Comparison of ENCODE assay signal across 17 cellular contexts in genomic region chr6:169246445-169246844, GRCh38.
"Had no signal": no experiment of that assay in that cellular context is flagged by ENCODE, and none has a peak within 500 bp of the region (broad histone marks: within the 10 kb centered on the region; RNA-seq: fewer than 3 reads in every experiment).

No MANE protein-coding gene starts in this region.

- H3K27me3 ChIP-seq: suprapubic skin, tibial artery, uterus had no signal

- H3K36me3 ChIP-seq: uterus had no signal

- H3K4me1 ChIP-seq: lower lobe of right lung, upper lobe of left lung, uterus had no signal

- H3K9me3 ChIP-seq: left ventricle myocardium inferior, lower lobe of right lung, suprapubic skin, tibial artery, upper lobe of left lung, uterus had no signal

- H3K9me3 Mint-ChIP-seq: immature natural killer cell, memory B cell had no signal

- H3K27ac Mint-ChIP-seq: immature natural killer cell, memory B cell, naive B cell, nephron had no signal

- H3K4me3 ChIP-seq: left ventricle myocardium inferior, lower lobe of right lung, smooth muscle cell, suprapubic skin, tibial artery, upper lobe of left lung, uterus had no signal

- H3K4me2 ChIP-seq: smooth muscle cell had no signal

- ATAC-seq: esophagus mucosa, lower lobe of right lung had no signal

- H3K36me3 Mint-ChIP-seq: immature natural killer cell, memory B cell, naive B cell had no signal

- H3K4me3 Mint-ChIP-seq: immature natural killer cell, memory B cell, naive B cell, nephron had no signal

- H3K4me1 Mint-ChIP-seq: immature natural killer cell, memory B cell had no signal

- DNase-seq: effector memory CD4-positive, alpha-beta T cell; foreskin fibroblast; immature natural killer cell; left ventricle myocardium inferior; lower lobe of right lung; naive B cell; occipital lobe; stimulated activated CD4-positive, alpha-beta T cell treated with anti-CD3 and anti-CD28 coated beads, Interleukin-2, amount 100 ng/mL, for 48 hours; stimulated activated naive CD4-positive, alpha-beta T cell treated with Interleukin-2 at 50 U/mL for 16 hours; upper lobe of left lung; uterus had no signal

- H3K27ac ChIP-seq: left ventricle myocardium inferior, lower lobe of right lung, suprapubic skin, upper lobe of left lung, uterus had no signal
